27 cellular contexts compared by ENCODE assay signal in the genomic region with DNA sequence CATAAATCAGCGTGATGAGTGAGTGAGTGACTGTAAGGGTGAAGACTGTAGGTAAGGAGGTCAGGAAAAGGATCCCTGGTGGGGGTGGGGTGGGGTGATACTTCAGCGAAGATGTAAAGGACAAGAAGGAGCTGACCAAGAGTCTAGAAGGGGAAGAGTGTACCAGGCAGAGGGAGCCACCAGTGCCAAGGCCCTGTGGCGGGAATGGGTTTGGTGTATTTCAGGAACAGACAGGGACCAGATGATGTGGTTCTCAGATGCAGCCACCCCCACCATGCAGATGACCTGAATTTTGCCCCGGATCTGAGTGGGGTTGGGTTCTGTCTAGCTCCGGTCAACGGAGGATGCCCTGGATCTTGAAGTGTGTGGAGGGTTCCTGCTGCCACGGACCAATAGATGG.
"Had no signal": no experiment of that assay in that cellular context is flagged by ENCODE, and none has a peak within 500 bp of the region (broad histone marks: within the 10 kb centered on the region; RNA-seq: fewer than 3 reads in every experiment).

No MANE protein-coding gene starts in this region.

- H3K27me3 ChIP-seq: neural progenitor cell, neutrophil, pancreas, right lobe of liver, testis, upper lobe of right lung, uterus had no signal

- DNase-seq: naive thymus-derived CD4-positive, alpha-beta T cell; natural killer cell; nucleus accumbens; right lobe of liver; sigmoid colon; small intestine; stimulated activated CD4-positive, alpha-beta T cell treated with anti-CD3 and anti-CD28 coated beads, Interleukin-15, amount 100 ng/mL, for 24 hours; stimulated activated CD4-positive, alpha-beta T cell treated with anti-CD3 and anti-CD28 coated beads, Interleukin-2, amount 100 ng/mL, for 24 hours; stimulated activated CD4-positive, alpha-beta T cell treated with anti-CD3 and anti-CD28 coated beads, Interleukin-2, amount 100 ng/mL, for 48 hours; stimulated activated CD4-positive, alpha-beta T cell treated with anti-CD3 and anti-CD28 coated beads, Interleukin-4, amount 100 ng/mL, for 24 hours; stimulated activated naive CD4-positive, alpha-beta T cell; stimulated activated naive CD8-positive, alpha-beta T cell treated with anti-CD3 and anti-CD28 coated beads, Interleukin-15, amount 100 ng/mL, for 72 hours; stimulated activated naive CD8-positive, alpha-beta T cell treated with anti-CD3 and anti-CD28 coated beads, Interleukin-15, Interleukin-2, amounts not matched to agents 100 U/mL and 50 U/mL, for 24 hours; testis; tibial artery; transverse colon; upper lobe of right lung; uterus had no signal

- H3K27me3 Mint-ChIP-seq: type B pancreatic cell had no signal

- H3K36me3 Mint-ChIP-seq: naive thymus-derived CD4-positive, alpha-beta T cell; natural killer cell; neural progenitor cell; stimulated activated effector memory CD8-positive, alpha-beta T cell treated with anti-CD3 and anti-CD28 coated beads, Interleukin-12 subunit alpha, Interleukin-12 subunit beta, amount 100 ng/mL, for 72 hours; type B pancreatic cell had no signal

- H3K4me3 Mint-ChIP-seq: naive thymus-derived CD4-positive, alpha-beta T cell; natural killer cell; nephron; neural progenitor cell; stimulated activated effector memory CD8-positive, alpha-beta T cell treated with anti-CD3 and anti-CD28 coated beads, Interleukin-12 subunit alpha, Interleukin-12 subunit beta, amount 100 ng/mL, for 72 hours; stimulated activated naive CD8-positive, alpha-beta T cell treated with anti-CD3 and anti-CD28 coated beads, Interleukin-15, amount 100 ng/mL, for 72 hours; type B pancreatic cell had no signal

- ATAC-seq: naive thymus-derived CD4-positive, alpha-beta T cell; natural killer cell; pancreas; right cardiac atrium; right lobe of liver; stimulated activated effector memory CD8-positive, alpha-beta T cell treated with anti-CD3 and anti-CD28 coated beads, Interleukin-12 subunit alpha, Interleukin-12 subunit beta, amount 100 ng/mL, for 72 hours; stimulated activated naive CD8-positive, alpha-beta T cell treated with anti-CD3 and anti-CD28 coated beads, Interleukin-15, amount 100 ng/mL, for 72 hours; stimulated activated naive CD8-positive, alpha-beta T cell treated with anti-CD3 and anti-CD28 coated beads, Interleukin-15, Interleukin-2, amounts not matched to agents 100 U/mL and 50 U/mL, for 24 hours; upper lobe of right lung had no signal

- H3K4me1 Mint-ChIP-seq: nephron, neural progenitor cell had no signal

- H3K27ac ChIP-seq: neural progenitor cell, neutrophil, pancreas, prostate gland, right lobe of liver, sigmoid colon, suprapubic skin, testis, tibial artery, transverse colon, upper lobe of right lung, uterus had no signal

- H3K4me3 ChIP-seq: neural progenitor cell, pancreas, prostate gland, right lobe of liver, sigmoid colon, suprapubic skin, testis, tibial artery, transverse colon, upper lobe of right lung, uterus had no signal

- H3K36me3 ChIP-seq: neural progenitor cell, neutrophil, pancreas, prostate gland, right lobe of liver, sigmoid colon, suprapubic skin, tibial artery, transverse colon, upper lobe of right lung, uterus had no signal

- H3K27ac Mint-ChIP-seq: naive thymus-derived CD4-positive, alpha-beta T cell; natural killer cell; nephron; neural progenitor cell; stimulated activated naive CD8-positive, alpha-beta T cell treated with anti-CD3 and anti-CD28 coated beads, Interleukin-15, amount 100 ng/mL, for 72 hours; type B pancreatic cell had no signal

- H3K9me3 Mint-ChIP-seq: natural killer cell, type B pancreatic cell had no signal
